ENCODE assay signal across 1 cellular context in the genomic region with DNA sequence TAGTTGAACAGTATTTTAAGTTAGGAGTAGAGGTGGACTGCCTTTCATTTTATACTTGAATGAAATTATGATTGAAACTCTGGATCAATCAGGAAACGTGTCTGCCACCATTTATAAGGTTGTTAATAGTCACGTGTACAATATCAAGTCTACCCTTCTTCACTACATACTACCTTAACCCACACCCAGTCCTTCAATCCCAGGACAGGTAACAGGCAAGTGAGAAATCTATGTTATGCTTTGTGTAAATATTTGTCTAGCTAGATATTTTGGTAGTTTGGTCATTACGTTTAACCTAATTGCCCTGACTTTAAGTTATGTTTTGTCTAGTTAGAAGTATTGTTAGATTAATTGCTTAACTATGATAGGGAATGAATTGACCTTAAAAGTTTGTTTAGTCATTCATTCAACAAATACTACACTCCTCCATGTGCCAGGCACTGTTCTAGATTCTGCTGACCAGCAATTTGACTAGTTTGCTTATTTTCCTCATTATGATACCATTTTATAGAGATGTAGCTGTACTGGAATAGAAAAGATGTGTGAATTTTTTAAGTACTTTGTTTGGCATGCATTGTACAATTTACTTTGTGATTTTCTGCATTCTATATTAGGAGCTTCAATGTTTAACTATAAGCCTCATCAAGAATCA.
A peak's percentile ranks its signal among the peaks of the same experiment; 100 is the strongest.
TF ChIP-seq lines count a peak whose summit lies in the region.

No MANE protein-coding gene starts in this region.

TF ChIP-seq in K562, 482 proteins besides CTCF, POLR2A, EP300 and RAD21:
- TF ChIP-seq, protein P1, sequence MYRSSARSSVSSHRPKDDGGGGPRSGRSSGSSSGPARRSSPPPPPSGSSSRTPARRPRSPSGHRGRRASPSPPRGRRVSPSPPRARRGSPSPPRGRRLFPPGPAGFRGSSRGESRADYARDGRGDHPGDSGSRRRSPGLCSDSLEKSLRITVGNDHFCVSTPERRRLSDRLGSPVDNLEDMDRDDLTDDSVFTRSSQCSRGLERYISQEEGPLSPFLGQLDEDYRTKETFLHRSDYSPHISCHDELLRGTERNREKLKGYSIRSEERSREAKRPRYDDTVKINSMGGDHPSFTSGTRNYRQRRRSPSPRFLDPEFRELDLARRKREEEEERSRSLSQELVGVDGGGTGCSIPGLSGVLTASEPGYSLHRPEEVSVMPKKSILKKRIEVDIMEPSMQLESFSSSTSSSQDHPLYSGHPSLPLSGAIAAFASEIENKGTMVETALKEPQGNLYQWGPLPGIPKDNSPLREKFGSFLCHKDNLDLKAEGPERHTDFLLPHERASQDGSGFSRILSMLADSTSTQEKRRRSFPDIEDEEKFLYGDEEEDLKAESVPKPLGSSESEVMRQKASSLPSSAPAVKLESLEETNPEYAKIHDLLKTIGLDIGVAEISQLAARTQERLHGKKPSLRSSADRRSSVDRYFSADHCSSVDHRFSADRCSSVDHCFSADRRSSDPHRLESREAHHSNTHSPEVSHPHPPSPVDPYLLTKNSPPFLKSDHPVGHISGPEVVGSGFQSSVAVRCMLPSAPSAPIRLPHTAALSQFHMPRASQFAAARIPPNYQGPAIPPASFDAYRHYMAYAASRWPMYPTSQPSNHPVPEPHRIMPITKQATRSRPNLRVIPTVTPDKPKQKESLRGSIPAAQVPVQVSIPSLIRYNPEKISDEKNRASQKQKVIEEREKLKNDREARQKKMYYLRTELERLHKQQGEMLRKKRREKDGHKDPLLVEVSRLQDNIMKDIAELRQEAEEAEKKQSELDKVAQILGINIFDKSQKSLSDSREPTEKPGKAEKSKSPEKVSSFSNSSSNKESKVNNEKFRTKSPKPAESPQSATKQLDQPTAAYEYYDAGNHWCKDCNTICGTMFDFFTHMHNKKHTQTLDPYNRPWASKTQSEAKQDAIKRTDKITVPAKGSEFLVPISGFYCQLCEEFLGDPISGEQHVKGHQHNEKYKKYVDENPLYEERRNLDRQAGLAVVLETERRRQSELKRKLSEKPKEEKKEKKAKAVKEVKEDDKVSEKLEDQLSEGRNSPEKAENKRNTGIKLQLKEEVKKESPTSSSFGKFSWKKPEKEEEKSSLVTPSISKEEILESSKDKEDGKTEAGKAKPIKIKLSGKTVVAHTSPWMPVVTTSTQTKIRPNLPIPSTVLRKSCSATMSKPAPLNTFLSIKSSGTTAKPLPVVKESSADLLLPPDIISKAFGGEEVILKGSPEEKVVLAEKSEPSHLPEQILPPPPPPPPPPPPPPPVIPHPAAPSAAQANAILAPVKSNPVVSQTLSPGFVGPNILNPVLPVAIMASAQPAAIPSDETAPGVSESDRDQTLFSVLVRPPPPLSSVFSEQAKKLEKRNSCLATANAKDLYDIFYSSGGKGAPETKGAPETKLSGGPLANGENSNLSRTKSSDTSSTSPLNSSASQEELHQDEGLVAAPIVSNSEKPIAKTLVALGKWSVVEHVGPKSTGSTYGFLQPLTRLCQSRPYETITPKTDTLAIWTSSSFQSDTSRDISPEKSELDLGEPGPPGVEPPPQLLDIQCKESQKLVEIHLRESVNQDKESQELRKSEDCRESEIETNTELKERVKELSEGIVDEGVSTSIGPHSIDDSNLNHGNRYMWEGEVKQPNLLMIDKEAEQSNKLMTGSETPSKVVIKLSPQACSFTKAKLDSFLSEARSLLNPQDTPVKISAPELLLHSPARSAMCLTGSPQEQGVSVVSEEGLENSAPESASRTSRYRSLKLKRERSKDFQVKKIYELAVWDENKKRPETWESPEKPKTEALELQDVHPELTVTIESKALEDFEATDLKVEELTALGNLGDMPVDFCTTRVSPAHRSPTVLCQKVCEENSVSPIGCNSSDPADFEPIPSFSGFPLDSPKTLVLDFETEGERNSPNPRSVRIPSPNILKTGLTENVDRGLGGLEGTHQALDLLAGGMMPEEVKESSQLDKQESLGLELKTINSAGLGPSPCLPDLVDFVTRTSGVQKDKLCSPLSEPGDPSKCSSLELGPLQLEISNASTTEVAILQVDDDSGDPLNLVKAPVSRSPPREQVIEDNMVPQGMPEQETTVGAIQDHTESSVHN (IDR thresholded peaks at IDR 0.05; ENCODE audit: borderline replicate concordance in 1 of 2, low read depth in 1 of 2): no peak
- TF ChIP-seq SMARCB1 (IDR thresholded peaks at IDR 0.05; ENCODE audit: insufficient read length, low read depth) (no peak), ZNF316 (IDR thresholded peaks at IDR 0.05) (0 out of 2 replicates have a peak, but pooled peaks have one; percentile 27), ZNF239 (CRISPR knock-in tag; IDR thresholded peaks at IDR 0.05) (no peak), ZFPM2 (CRISPR knock-in tag; IDR thresholded peaks at IDR 0.05) (no peak), ERF (CRISPR knock-in tag; IDR thresholded peaks at IDR 0.05) (no peak), ZNF274 (IDR thresholded peaks at IDR 0.05; ENCODE audit: borderline replicate concordance, low read depth, low read length) (no peak), ZBTB2 (IDR thresholded peaks at IDR 0.05) (no peak)
TF ChIP-seq in K562: peak in this region for 1.
